ENCODE assay signal across 1 cellular context in genomic region chr18:53586923-53587322, GRCh38.
TF ChIP-seq lines count a peak whose summit lies in the region.

No MANE protein-coding gene starts in this region.

TF ChIP-seq in H1, 55 proteins besides CTCF, POLR2A, EP300 and RAD21:
- TF ChIP-seq SRF (IDR thresholded peaks at IDR 0.05; ENCODE audit: low read depth, low read length) = no peak
- no peak for TF ChIP-seq SIN3A (conservative IDR thresholded peaks at IDR 0.05 in 1 of 2, IDR thresholded peaks at IDR 0.05 in 1 of 2; ENCODE audit: low read depth in 1 of 2, low read length in 2 of 2)
- TF ChIP-seq JUN (IDR thresholded peaks at IDR 0.05; ENCODE audit: low read depth, low read length) = no peak
- TF ChIP-seq RXRA (IDR thresholded peaks at IDR 0.05; ENCODE audit: insufficient read depth, low read depth, low read length) = no peak
- no peak for TF ChIP-seq MAFK (IDR thresholded peaks at IDR 0.05; ENCODE audit: low read depth, low read length)
- no peak for TF ChIP-seq SP2 (IDR thresholded peaks at IDR 0.05; ENCODE audit: low read length)
- TF ChIP-seq NANOG (IDR thresholded peaks at IDR 0.05; ENCODE audit: insufficient read depth, low read depth, low read length, poor library complexity, severe bottlenecking) = no peak
- no peak for TF ChIP-seq NRF1 (IDR thresholded peaks at IDR 0.05; ENCODE audit: low read depth, low read length)
- no peak for TF ChIP-seq BCL11A (IDR thresholded peaks at IDR 0.05; ENCODE audit: low read depth in 2 of 2, low read length in 2 of 2)
- no peak for TF ChIP-seq SIRT6 (IDR thresholded peaks at IDR 0.05; ENCODE audit: low read length)
- TF ChIP-seq TEAD4 (IDR thresholded peaks at IDR 0.05; ENCODE audit: low read depth, low read length) = no peak
- no peak for TF ChIP-seq TBP (IDR thresholded peaks at IDR 0.05; ENCODE audit: low read depth, low read length)
- no peak for TF ChIP-seq RNF2 (IDR thresholded peaks at IDR 0.05; ENCODE audit: borderline replicate concordance, low read depth, low read length, missing control alignments, poor library complexity, severe bottlenecking)
- no peak for TF ChIP-seq POU5F1 (IDR thresholded peaks at IDR 0.05; ENCODE audit: low read depth, low read length)
- TF ChIP-seq KDM5A (IDR thresholded peaks at IDR 0.05; ENCODE audit: low read length) = no peak
- TF ChIP-seq YY1 (IDR thresholded peaks at IDR 0.05; ENCODE audit: low read depth, low read length) = no peak
- no peak for TF ChIP-seq CBX5 (IDR thresholded peaks at IDR 0.05; ENCODE audit: low read depth, low read length)
- no peak for TF ChIP-seq SUZ12 (IDR thresholded peaks at IDR 0.05; ENCODE audit: low read length)
